18 cellular contexts compared by ENCODE assay signal in the genomic region with DNA sequence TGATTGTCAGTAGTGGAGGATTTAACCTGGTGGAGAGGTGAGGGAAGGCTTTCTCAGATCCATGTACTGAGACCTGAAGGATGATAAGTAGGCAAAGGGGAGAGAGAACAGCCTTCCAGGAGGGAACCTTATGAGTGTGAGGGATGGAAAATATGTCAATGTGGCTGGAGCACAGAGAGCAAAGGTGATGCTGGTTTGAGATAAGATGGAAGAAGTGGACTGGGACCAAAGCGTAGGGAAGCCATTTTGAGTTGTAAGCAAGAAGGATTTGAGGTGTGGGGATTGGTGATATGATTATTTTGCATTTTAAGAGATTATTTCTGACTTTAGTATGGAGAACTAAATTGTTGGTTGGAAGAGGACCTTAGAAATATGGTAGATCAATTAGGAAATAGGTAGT. TPM values are rescaled to one million over a fixed set of nuclear protein-coding genes. Genes with fewer than 3 reads are reported as not detected.
A peak's percentile ranks its signal among the peaks of the same experiment; 100 is the strongest.
DNase-seq lines count a peak whose midpoint lies in the region; ATAC-seq, FAIRE-seq and TF ChIP-seq lines count a peak whose summit lies in the region.
"Had no signal": no experiment of that assay in that cellular context is flagged by ENCODE, and none has a peak within 500 bp of the region (broad histone marks: within the 10 kb centered on the region; RNA-seq: fewer than 3 reads in every experiment).

No MANE protein-coding gene starts in this region.

- H3K4me3 ChIP-seq in DND-41 (ENCODE audit: low read depth in 1 of 2, low read length in 2 of 2) (0 out of 4 replicates have a peak overlapping the region, but pooled peaks of 1 of the 2 experiments have one; percentile 11), Loucy (ENCODE audit: low read length, poor library complexity, severe bottlenecking) (peak overlapping the region; percentile 55), GM12878 (no peak overlapping the region; the same call in 1 of the 2 replicates), neuronal stem cell (ENCODE audit: low read length in 2 of 2) (no peak overlapping the region), gastrocnemius medialis (no peak overlapping the region)
- H3K4me3 ChIP-seq: GM23248 had no signal

- POLR2A ChIA-PET in GM12878 (lab: Charles Lee): interaction anchor here (1.2 kb wide), 1 partner anchor 17 kb away, joined by 4 read pairs; no protein-coding TSS in a partner anchor

- ATAC-seq in DND-41 (ENCODE audit: insufficient read depth, low read depth) (no peak), GM12878 (no peak), gastrocnemius medialis (no peak), HG02884 (IDR thresholded peaks at IDR 0.05; ENCODE audit: unreplicated experiment) (no peak)
- ATAC-seq: HCT116 had no signal

- no peak for TF ChIP-seq POLR2A in GM12878 (IDR thresholded peaks at IDR 0.05; ENCODE audit: low read depth, low read length)
- TF ChIP-seq POLR2A in gastrocnemius medialis (IDR thresholded peaks at IDR 0.05): no peak

- RAD21 ChIA-PET in GM12878 (lab: Charles Lee; ENCODE audit: unreplicated experiment): no interaction called here

- no peak overlapping the region for H2BK12ac ChIP-seq in neuronal stem cell (ENCODE audit: low read length)

- H3K36me3 ChIP-seq in DND-41 (ENCODE audit: insufficient read depth, low read length) (peaks cover 6% of the 10 kb centered on the region), Loucy (ENCODE audit: insufficient read depth, low read length) (peaks cover under 1% of the 10 kb centered on the region; the same call in 1 of the 2 replicates), GM12878 (ENCODE audit: control insufficient read depth in 2 of 2, insufficient read depth in 2 of 2, low read length in 1 of 2) (peaks cover 0 to 1% of the 10 kb centered on the region in 2 experiments; a peak in 2 of 4 replicates), neuronal stem cell (replicated peaks in 1 of 2; ENCODE audit: control insufficient read depth in 2 of 2, insufficient read depth in 2 of 2, low read length in 2 of 2) (peaks cover under 1 to 24% of the 10 kb centered on the region in 2 donors), gastrocnemius medialis (no peaks in the 10 kb centered on the region)

- intact Hi-C loops in GM12878 (cut with micrococcal nuclease; ENCODE audit: unreplicated experiment): no loop called here
- intact Hi-C loops in gastrocnemius medialis (cut with DNase I; ENCODE audit: low total_unique reads): no loop called here

- CTCF ChIA-PET in GM12878 (lab: Yijun Ruan, JAX): interaction anchor here (2.1 kb wide), 1 partner anchor 37 kb away, joined by 7 read pairs; no protein-coding TSS in a partner anchor

- H4K91ac ChIP-seq in neuronal stem cell (ENCODE audit: low read depth, low read length, poor library complexity): no peak overlapping the region

- H3K4ac ChIP-seq in neuronal stem cell (ENCODE audit: low read length): no peak overlapping the region

- H3K27ac ChIP-seq in DND-41 (ENCODE audit: low read length) (no peak overlapping the region), GM12878 (ENCODE audit: control insufficient read depth, insufficient read depth) (no peak overlapping the region), neuronal stem cell (replicated peaks; ENCODE audit: low read length) (no peak overlapping the region), gastrocnemius medialis (no peak overlapping the region)
- H3K27ac ChIP-seq: GM23248 had no signal

- no peak overlapping the region for H3K14ac ChIP-seq in neuronal stem cell (ENCODE audit: low read length)

- no peak overlapping the region for H3K18ac ChIP-seq in neuronal stem cell (ENCODE audit: low read length)

- no peak overlapping the region for H3K9ac ChIP-seq in DND-41 (ENCODE audit: low read depth, low read length)
- H3K9ac ChIP-seq in Loucy (ENCODE audit: low read depth, low read length, poor library complexity, severe bottlenecking): peak overlapping the region; percentile 29
- no peak overlapping the region for H3K9ac ChIP-seq in GM12878 (ENCODE audit: control insufficient read depth, insufficient read depth, low read length)
- H3K9ac ChIP-seq in neuronal stem cell (ENCODE audit: low read depth, low read length, poor library complexity): no peak overlapping the region
- H3K9ac ChIP-seq: GM23248 had no signal

- BruUV-seq in GM12878 (replicated peaks; lab: Mats Ljungman, UMichigan): no TSS peak

- peaks cover 5% of the 10 kb centered on the region for H4K20me1 ChIP-seq in DND-41 (ENCODE audit: insufficient read depth, low read length)
- peaks cover 36% of the 10 kb centered on the region for H4K20me1 ChIP-seq in Loucy (ENCODE audit: insufficient read depth, low read length, poor library complexity, severe bottlenecking)
- H4K20me1 ChIP-seq in GM12878 (ENCODE audit: control insufficient read depth, insufficient read depth): no peaks in the 10 kb centered on the region

- H3K79me1 ChIP-seq in neuronal stem cell (ENCODE audit: low read depth, low read length): peaks cover 5% of the 10 kb centered on the region

- H3K27me3 ChIP-seq in DND-41 (ENCODE audit: insufficient read depth, low read length, poor library complexity) (no peaks in the 10 kb centered on the region), Loucy (ENCODE audit: insufficient read depth, low read length, poor library complexity, severe bottlenecking) (no peaks in the 10 kb centered on the region), GM12878 (replicated peaks in 1 of 2; ENCODE audit: control insufficient read depth in 2 of 2, insufficient read depth in 2 of 2, low read length in 1 of 2) (no peaks in the 10 kb centered on the region), neuronal stem cell (ENCODE audit: control insufficient read depth in 3 of 3, insufficient read depth in 3 of 3, low read depth in 1 of 3, low read length in 3 of 3) (no peaks in the 10 kb centered on the region), gastrocnemius medialis (no peaks in the 10 kb centered on the region)

- no peak for FAIRE-seq in GM12878 (lab: Jason Lieb, UNC)
- FAIRE-seq: H54 had no signal

- peak overlapping the region; percentile 81 for H3K4me2 ChIP-seq in DND-41 (ENCODE audit: insufficient read depth, low read length)
- peak overlapping the region; percentile 99 for H3K4me2 ChIP-seq in Loucy (ENCODE audit: low read depth, low read length, poor library complexity, severe bottlenecking)
- peak overlapping the region; percentile 79 for H3K4me2 ChIP-seq in GM12878 (ENCODE audit: control insufficient read depth, insufficient read depth)
- H3K4me2 ChIP-seq in neuronal stem cell (ENCODE audit: insufficient read depth, low read length, poor library complexity, severe bottlenecking): no peak overlapping the region

- no peak overlapping the region for H2BK15ac ChIP-seq in neuronal stem cell (ENCODE audit: low read length)

- in situ Hi-C loops in GM12878 (cut with MboI): no loop called here
- in situ Hi-C loops in gastrocnemius medialis (cut with MboI; ENCODE audit: low sequenced_read_pairs in 4 of 4): loop anchor here in 1 of 4 donors (25.0 kb wide), 1 partner anchor 365 kb away; a partner anchor contains a TSS

- 95% methylated on average over 1 of the region's 1 CpG for whole genome bisulfite sequencing in GM12878 (ENCODE audit: insufficient coverage, insufficient replicate concordance, low lambda C conversion rate, missing lambda C conversion rate)
- WGBS in neuronal stem cell (ENCODE audit: extremely low coverage in 2 of 2, insufficient read length in 2 of 2, insufficient replicate concordance in 1 of 2), 2 donors: no CpG with 5 or more reads among the region's 1 CpG

- H2AFZ ChIP-seq in DND-41 (ENCODE audit: low read depth, low read length) (no peak overlapping the region), Loucy (ENCODE audit: low read length) (no peak overlapping the region), GM12878 (ENCODE audit: control insufficient read depth, low read depth, low read length) (no peak overlapping the region), neuronal stem cell (ENCODE audit: low read length) (no peak overlapping the region)
- H2AFZ ChIP-seq: GM23248 had no signal

- no peak for TF ChIP-seq RAD21 in GM12878 (IDR thresholded peaks at IDR 0.05; ENCODE audit: insufficient read depth, low read depth, low read length)

- H2BK120ac ChIP-seq in neuronal stem cell (ENCODE audit: low read depth, low read length): no peak overlapping the region

- DNase-seq in DND-41 (no peak), GM12878 (ENCODE audit: low read depth, low spot score) (no peak), neuronal stem cell (ENCODE audit: low spot score) (no peak), gastrocnemius medialis (no peak), NCI-H1092 (lab: John Stamatoyannopoulos, UW) (no peak)
- DNase-seq: ACHN; C1 segment of cervical spinal cord; Calu3; CD4-positive, alpha-beta T cell; DMS 273 treated with DMSO at 0.1 percent for 48 hours; EL; GDM1; GM23248 had no signal

- H4K8ac ChIP-seq in neuronal stem cell (ENCODE audit: low read depth, low read length): no peak overlapping the region

- no peaks in the 10 kb centered on the region for H3K9me2 ChIP-seq in Loucy (replicated peaks; ENCODE audit: low read depth, low read length)

- no peak overlapping the region for H2BK5ac ChIP-seq in neuronal stem cell (ENCODE audit: low read length)

- TF ChIP-seq CTCF in DND-41 (IDR thresholded peaks at IDR 0.05; ENCODE audit: borderline replicate concordance, extremely low read depth, low read length, poor library complexity, severe bottlenecking) (no peak), Loucy (conservative IDR thresholded peaks at IDR 0.05; ENCODE audit: low read length) (no peak), GM12878 (IDR thresholded peaks at IDR 0.05 in 2 of 3, conservative IDR thresholded peaks at IDR 0.05 in 1 of 3; ENCODE audit: control insufficient read depth in 2 of 3, extremely low read depth in 1 of 3, insufficient read depth in 1 of 3, low read depth in 3 of 3, low read length in 3 of 3) (no peak), gastrocnemius medialis (IDR thresholded peaks at IDR 0.05 in 4 of 5, conservative IDR thresholded peaks at IDR 0.05 in 1 of 5) (no peak)

- peak overlapping the region; percentile 73 for H3K23ac ChIP-seq in neuronal stem cell (ENCODE audit: low read depth, low read length, poor library complexity)

- no peak for TF ChIP-seq EP300 in GM12878 (IDR thresholded peaks at IDR 0.05; ENCODE audit: borderline replicate concordance in 1 of 2, control insufficient read depth in 1 of 2, low read depth in 2 of 2, low read length in 2 of 2)

- SMC1A ChIA-PET in GM12878 (lab: Charles Lee; ENCODE audit: uncharacterized antibody, unreplicated experiment): interaction anchor here (0.6 to 1.8 kb wide), 3 partner anchors 11 to 263 kb away, joined by 3 to 6 read pairs (median 4); no protein-coding TSS in a partner anchor

- H3K79me2 ChIP-seq in DND-41 (ENCODE audit: insufficient read depth, low read length) (peaks cover 94% of the 10 kb centered on the region), Loucy (ENCODE audit: insufficient read depth, low read length) (peaks cover 90% of the 10 kb centered on the region), GM12878 (ENCODE audit: control insufficient read depth, insufficient read depth, low read length) (peaks cover 77% of the 10 kb centered on the region)

- no peak overlapping the region for H2AK5ac ChIP-seq in neuronal stem cell (ENCODE audit: low read depth, low read length)

- no peaks in the 10 kb centered on the region for H3F3A ChIP-seq in Loucy (ENCODE audit: low read depth)

- H3K9me3 ChIP-seq in DND-41 (ENCODE audit: insufficient read depth, low read length, severe bottlenecking) (no peaks in the 10 kb centered on the region), Loucy (ENCODE audit: insufficient read depth, low read depth, low read length) (no peaks in the 10 kb centered on the region), GM12878 (replicated peaks; ENCODE audit: control insufficient read depth, insufficient read depth, low read length) (no peaks in the 10 kb centered on the region), neuronal stem cell (replicated peaks in 1 of 2; ENCODE audit: control insufficient read depth in 2 of 2, insufficient read depth in 1 of 2, low read depth in 1 of 2, low read length in 2 of 2) (no peaks in the 10 kb centered on the region), gastrocnemius medialis (no peaks in the 10 kb centered on the region)

- H3K4me1 ChIP-seq in DND-41 (ENCODE audit: insufficient read depth, low read length) (peaks cover 44% of the 10 kb centered on the region), Loucy (ENCODE audit: insufficient read depth, low read length, poor library complexity, severe bottlenecking) (peaks cover 70% of the 10 kb centered on the region), GM12878 (ENCODE audit: control insufficient read depth, insufficient read depth, low read length) (peaks cover 7% of the 10 kb centered on the region; the same call in 1 of the 2 replicates), neuronal stem cell (ENCODE audit: control insufficient read depth in 2 of 2, insufficient read depth in 1 of 2, low read depth in 1 of 2, low read length in 2 of 2) (peaks cover 1 to 4% of the 10 kb centered on the region in 2 donors), gastrocnemius medialis (peaks cover 18 to 22% of the 10 kb centered on the region in 2 donors)

RNA-seq across cellular contexts. Expression of a gene that starts 3.9 kb away (rescaled TPM):
- 10.8 and 11.8 TPM in 2 replicates for total RNA-seq in GM12878 (2013; cell fraction: nucleolus; rRNA removed)
- total RNA-seq in GM12878 (2014; rRNA removed) (12.6 and 16.1 TPM in 2 replicates), GM12878 (2014; rRNA removed; fragmentation: Illumina TruSeq; extraction: Trizol) (17.3 and 17.5 TPM in 2 replicates), GM12878 (2021) (14.5 and 15.0 TPM in 2 replicates), gastrocnemius medialis (10 to 100 TPM in 3 of 4 donors, 1 to 10 TPM in 1; 9.6 to 20.8 (median 12.1) TPM)
- 6.1 TPM for polyA plus RNA-seq in GM12878 (2011; ENCODE audit: low read depth)
- polyA plus RNA-seq in GM12878 (2011; rRNA removed) (16.0 and 25.2 TPM in 2 replicates), GM12878 (2014; fragmentation: Illumina TruSeq; extraction: Trizol) (16.6 and 19.8 TPM in 2 replicates), GM12878 (2014; fragmentation: Nextera tagmentation; extraction: Ambion mirVana) (10 to 100 TPM in 1 of 2 experiments, 1 to 10 TPM in 1; 7.5 to 10.0 TPM), GM12878 (2014; rRNA removed) (9.3 and 11.0 TPM in 2 replicates), GM12878 (2016; fragmentation: Nextera tagmentation; extraction: Ambion mirVana) (1 to 10 TPM; 4.0 TPM)
- polyA plus RNA-seq in GM12878 (2011; cell fraction: cytosol; rRNA removed): 4.5 and 5.1 TPM in 2 replicates
- 2.9 and 3.8 TPM in 2 replicates for polyA plus RNA-seq in GM12878 (2011; cell fraction: nucleus; rRNA removed)
- polyA plus RNA-seq in GM12878 (2012): 8.4 and 8.9 TPM in 2 replicates
- polyA minus RNA-seq in GM12878 (2011; rRNA and poly(A)+ RNA removed): 7.7 and 8.3 TPM in 2 replicates
- 3.6 and 4.4 TPM in 2 replicates for polyA minus RNA-seq in GM12878 (2011; cell fraction: cytosol; rRNA and poly(A)+ RNA removed)
- polyA minus RNA-seq in GM12878 (2011; cell fraction: nucleus; rRNA and poly(A)+ RNA removed): 1.2 and 2.4 TPM in 2 replicates
- 10.3 TPM for polyA plus RNA-seq in neuronal stem cell (2013, experiment 1 of 2)
- 10.8 TPM for polyA plus RNA-seq in neuronal stem cell (2013, experiment 2 of 2)

RNA-seq across cellular contexts. Expression of a gene that starts 4.0 kb away (rescaled TPM):
- 6.2 and 6.4 TPM in 2 replicates for total RNA-seq in GM12878 (2013; cell fraction: nucleolus; rRNA removed)
- total RNA-seq in GM12878 (2014; rRNA removed) (8.9 and 10.4 TPM in 2 replicates), GM12878 (2014; rRNA removed; fragmentation: Illumina TruSeq; extraction: Trizol) (14.5 and 15.8 TPM in 2 replicates), GM12878 (2021) (11.5 and 16.0 TPM in 2 replicates), gastrocnemius medialis (1 to 10 TPM; 4.8 to 8.3 (median 6.7) TPM)
- polyA plus RNA-seq in GM12878 (2011; ENCODE audit: low read depth): 9.7 TPM
- polyA plus RNA-seq in GM12878 (2011; rRNA removed) (7.7 and 14.0 TPM in 2 replicates), GM12878 (2014; fragmentation: Illumina TruSeq; extraction: Trizol) (16.9 and 26.7 TPM in 2 replicates), GM12878 (2014; fragmentation: Nextera tagmentation; extraction: Ambion mirVana) (10 to 100 TPM; 17.4 to 18.4 TPM), GM12878 (2014; rRNA removed) (12.7 and 14.2 TPM in 2 replicates), GM12878 (2016; fragmentation: Nextera tagmentation; extraction: Ambion mirVana) (10 to 100 TPM; 18.9 to 20.3 TPM)
- polyA plus RNA-seq in GM12878 (2011; cell fraction: cytosol; rRNA removed): 5.0 and 5.5 TPM in 2 replicates
- polyA plus RNA-seq in GM12878 (2011; cell fraction: nucleus; rRNA removed): 4.1 and 6.7 TPM in 2 replicates
- polyA plus RNA-seq in GM12878 (2012): 7.8 and 11.0 TPM in 2 replicates
- 5.7 and 7.4 TPM in 2 replicates for polyA minus RNA-seq in GM12878 (2011; rRNA and poly(A)+ RNA removed)
- 1.6 and 3.1 TPM in 2 replicates for polyA minus RNA-seq in GM12878 (2011; cell fraction: cytosol; rRNA and poly(A)+ RNA removed)
- 1.8 and 1.9 TPM in 2 replicates for polyA minus RNA-seq in GM12878 (2011; cell fraction: nucleus; rRNA and poly(A)+ RNA removed)
- 12.4 TPM for polyA plus RNA-seq in neuronal stem cell (2013, experiment 1 of 2)
- 12.2 TPM for polyA plus RNA-seq in neuronal stem cell (2013, experiment 2 of 2)

RNA-seq across cellular contexts. Expression of a gene that starts 57.2 kb away (rescaled TPM):
- not detected in 2 replicates for total RNA-seq in GM12878 (2013; cell fraction: nucleolus; rRNA removed)
- total RNA-seq in GM12878 (2014; rRNA removed) (not detected in 2 replicates), GM12878 (2014; rRNA removed; fragmentation: Illumina TruSeq; extraction: Trizol) (not detected in 2 replicates), GM12878 (2021) (not detected in 2 replicates), gastrocnemius medialis (1 to 10 TPM in 3 of 4 donors, under 1 TPM in 1; 0.46 to 2.2 (median 1.5) TPM)
- not detected for polyA plus RNA-seq in GM12878 (2011; ENCODE audit: low read depth)
- polyA plus RNA-seq in GM12878 (2011; rRNA removed) (not detected in 2 replicates), GM12878 (2014; fragmentation: Illumina TruSeq; extraction: Trizol) (not detected in 2 replicates), GM12878 (2014; fragmentation: Nextera tagmentation; extraction: Ambion mirVana) (under 1 TPM in 1 of 2 experiments, not detected in 1; 0.05 TPM), GM12878 (2014; rRNA removed) (not detected in 2 replicates), GM12878 (2016; fragmentation: Nextera tagmentation; extraction: Ambion mirVana) (not detected)
- not detected in 2 replicates for polyA plus RNA-seq in GM12878 (2011; cell fraction: cytosol; rRNA removed)
- not detected in 2 replicates for polyA plus RNA-seq in GM12878 (2011; cell fraction: nucleus; rRNA removed)
- not detected in 2 replicates for polyA plus RNA-seq in GM12878 (2012)
- not detected in 2 replicates for polyA minus RNA-seq in GM12878 (2011; rRNA and poly(A)+ RNA removed)
- polyA minus RNA-seq in GM12878 (2011; cell fraction: cytosol; rRNA and poly(A)+ RNA removed): not detected in 2 replicates
- polyA minus RNA-seq in GM12878 (2011; cell fraction: nucleus; rRNA and poly(A)+ RNA removed): not detected in 2 replicates
- polyA plus RNA-seq in neuronal stem cell (2013, experiment 1 of 2): not detected
- polyA plus RNA-seq in neuronal stem cell (2013, experiment 2 of 2): 0.01 TPM
- total RNA-seq: A172; Calu3; CD4-positive, alpha-beta T cell; GM23248 had no signal
- polyA plus RNA-seq: GM23248 had no signal
